19 cellular contexts compared by ENCODE assay signal in the genomic region with DNA sequence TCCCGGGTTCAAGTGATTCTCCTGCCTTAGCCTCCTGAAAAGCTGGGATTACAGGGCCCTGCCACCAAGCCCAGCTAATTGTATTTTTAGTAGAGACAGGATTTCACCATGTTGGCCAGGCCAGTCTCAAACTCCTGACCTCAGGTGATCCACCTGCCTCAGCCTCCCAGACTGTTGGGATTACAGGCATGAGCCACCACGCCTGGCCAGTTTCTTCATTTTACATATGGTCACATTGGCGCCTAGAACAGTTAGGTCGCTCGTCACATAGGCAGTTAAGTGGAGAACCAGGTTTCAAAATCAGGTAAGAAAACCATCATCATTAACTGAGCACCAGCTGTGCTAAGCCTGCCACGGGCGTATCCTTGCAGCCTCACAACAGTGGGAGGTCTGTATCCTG. TPM values are rescaled to one million over a fixed set of nuclear protein-coding genes. Genes with fewer than 3 reads are reported as not detected.
DNase-seq lines count a peak whose midpoint lies in the region; ATAC-seq, FAIRE-seq and TF ChIP-seq lines count a peak whose summit lies in the region.
"Had no signal": no experiment of that assay in that cellular context is flagged by ENCODE, and none has a peak within 500 bp of the region (broad histone marks: within the 10 kb centered on the region; RNA-seq: fewer than 3 reads in every experiment).

No MANE protein-coding gene starts in this region.

- no peak for TF ChIP-seq CTCF in right atrium auricular region (IDR thresholded peaks at IDR 0.05)
- no peak for TF ChIP-seq CTCF in breast epithelium (IDR thresholded peaks at IDR 0.05)
- no peak for TF ChIP-seq CTCF in HepG2 (CRISPR knock-in tag; IDR thresholded peaks at IDR 0.05)
- no peak for TF ChIP-seq CTCF in ascending aorta (IDR thresholded peaks at IDR 0.05)

- WGBS in HepG2 (ENCODE audit: low lambda C conversion rate): 56% methylated on average over 7 of the region's 7 CpGs

- no TSS peak for BruUV-seq in HepG2 (replicated peaks; lab: Mats Ljungman, UMichigan)

- DNase-seq in right atrium auricular region (ENCODE audit: low spot score) (no peak), cardiac septum (ENCODE audit: low spot score) (no peak), breast epithelium (ENCODE audit: low spot score in 2 of 2) (no peak), HepG2 (ENCODE audit: low spot score) (no peak), ascending aorta (ENCODE audit: low spot score in 2 of 2) (no peak)
- DNase-seq: activated CD4-positive, alpha-beta T cell treated with anti-CD3 and anti-CD28 coated beads, Interleukin-2, amount 10 ng/mL, durations not matched to agents 7 days and 5 days; activated naive CD4-positive, alpha-beta T cell; anterior cingulate cortex; CD4-positive, CD25-positive, alpha-beta regulatory T cell; glutamatergic neuron had no signal

- H3K9ac ChIP-seq in muscle layer of colon (ENCODE audit: low read length) (peak overlapping the region; percentile 11), HepG2 (ENCODE audit: insufficient read depth, low read depth, low read length) (no peak overlapping the region)

- H3K9me3 ChIP-seq in right atrium auricular region (no peaks in the 10 kb centered on the region), breast epithelium (no peaks in the 10 kb centered on the region), muscle layer of colon (ENCODE audit: low read length) (no peaks in the 10 kb centered on the region), HepG2 (ENCODE audit: low read length) (no peaks in the 10 kb centered on the region), ascending aorta (no peaks in the 10 kb centered on the region)
- H3K9me3 ChIP-seq: lower lobe of right lung had no signal

- no peak for FAIRE-seq in HepG2 (lab: Jason Lieb, UNC)
- FAIRE-seq: TTC549 had no signal

- no peaks in the 10 kb centered on the region for H4K20me1 ChIP-seq in HepG2 (ENCODE audit: insufficient read depth, low read length)

- in situ Hi-C loops in HepG2 (cut with HindIII; ENCODE audit: extremely low pct_ligation_motif_present, low pct_unique_long_range_greater_than_20kb): no loop called here

- TF ChIP-seq EP300 in HepG2 (IDR thresholded peaks at IDR 0.05; ENCODE audit: low read depth in 2 of 2, low read length in 2 of 2) (no peak), HepG2 (CRISPR knock-in tag; IDR thresholded peaks at IDR 0.05; ENCODE audit: borderline replicate concordance) (no peak)

- H3K36me3 ChIP-seq in right atrium auricular region (peaks cover 5% of the 10 kb centered on the region), breast epithelium (no peaks in the 10 kb centered on the region), muscle layer of colon (ENCODE audit: insufficient read depth, low read length) (no peaks in the 10 kb centered on the region), HepG2 (replicated peaks in 1 of 2; ENCODE audit: control insufficient read depth in 1 of 2, insufficient read depth in 2 of 2, low read length in 2 of 2) (no peaks in the 10 kb centered on the region), ascending aorta (no peaks in the 10 kb centered on the region)
- H3K36me3 ChIP-seq: lower lobe of right lung had no signal

- TF ChIP-seq RAD21 in HepG2 (CRISPR knock-in tag; IDR thresholded peaks at IDR 0.05): no peak

- peaks cover 0 to 12% of the 10 kb centered on the region in 2 donors for H3K4me1 ChIP-seq in right atrium auricular region
- H3K4me1 ChIP-seq in breast epithelium: peaks cover 0 to 5% of the 10 kb centered on the region in 2 donors
- peaks cover 41% of the 10 kb centered on the region for H3K4me1 ChIP-seq in muscle layer of colon (ENCODE audit: insufficient read depth, low read length)
- peaks cover 55% of the 10 kb centered on the region for H3K4me1 ChIP-seq in HepG2 (ENCODE audit: insufficient read depth, low read length)
- H3K4me1 ChIP-seq in ascending aorta: no peaks in the 10 kb centered on the region

- H3K27ac ChIP-seq in right atrium auricular region: peak overlapping the region; percentile 28 to 52
- peak overlapping the region; percentile 58 to 69 for H3K27ac ChIP-seq in breast epithelium
- peak overlapping the region; percentile 83 for H3K27ac ChIP-seq in muscle layer of colon (ENCODE audit: low read depth, low read length)
- no peak overlapping the region for H3K27ac ChIP-seq in HepG2 (ENCODE audit: extremely low read length, insufficient read depth, low read length)
- H3K27ac ChIP-seq in ascending aorta: no peak overlapping the region
- H3K27ac ChIP-seq: lower lobe of right lung, SK-N-MC had no signal

- H3K4me2 ChIP-seq in HepG2 (ENCODE audit: low read depth, low read length): no peak overlapping the region

- H3K79me2 ChIP-seq in HepG2 (ENCODE audit: insufficient read depth, low read length): no peaks in the 10 kb centered on the region

- H2AFZ ChIP-seq in HepG2 (ENCODE audit: low read length): no peak overlapping the region

- CTCF ChIA-PET in HepG2 (lab: Yijun Ruan, JAX; ENCODE audit: low intra/inter-chr PET ratio, low total read pairs): no interaction called here

- ATAC-seq in HG02571 (IDR thresholded peaks at IDR 0.05; ENCODE audit: unreplicated experiment) (no peak), GM18505 (IDR thresholded peaks at IDR 0.05; ENCODE audit: unreplicated experiment) (no peak), HepG2 (no peak)
- ATAC-seq: lower lobe of right lung; natural killer cell treated with Interleukin-12 subunit alpha and Interleukin-12 subunit beta and Interleukin-15 and Interleukin-18, amount 100 ng/mL, for 72 hours had no signal

- intact Hi-C loops in cardiac septum (cut with DNase I): no loop called here
- intact Hi-C loops in breast epithelium (cut with DNase I; ENCODE audit: low total_unique reads): no loop called here
- intact Hi-C loops in HepG2 (cut with micrococcal nuclease; ENCODE audit: unreplicated experiment): loop anchor here (2.0 kb wide), 1 partner anchor 16 kb away; no protein-coding TSS in a partner anchor
- intact Hi-C loops in ascending aorta (cut with DNase I): loop anchor here (10.0 kb wide), 1 partner anchor 308 kb away; a partner anchor contains a TSS

- H3K27me3 ChIP-seq in right atrium auricular region: no peaks in the 10 kb centered on the region
- no peaks in the 10 kb centered on the region for H3K27me3 ChIP-seq in breast epithelium
- no peaks in the 10 kb centered on the region for H3K27me3 ChIP-seq in muscle layer of colon (ENCODE audit: control insufficient read depth in 1 of 2, insufficient read depth in 2 of 2, low read length in 2 of 2)
- no peaks in the 10 kb centered on the region for H3K27me3 ChIP-seq in HepG2 (ENCODE audit: control insufficient read depth in 1 of 2, insufficient read depth in 2 of 2, low read length in 2 of 2)
- H3K27me3 ChIP-seq in ascending aorta: no peaks in the 10 kb centered on the region

- H3K4me3 ChIP-seq in right atrium auricular region: no peak overlapping the region
- no peak overlapping the region for H3K4me3 ChIP-seq in breast epithelium
- no peak overlapping the region for H3K4me3 ChIP-seq in muscle layer of colon (ENCODE audit: low read depth in 1 of 2, low read length in 2 of 2)
- no peak overlapping the region for H3K4me3 ChIP-seq in HepG2 (replicated peaks in 1 of 3; ENCODE audit: insufficient read depth in 1 of 3, low read depth in 2 of 3, low read length in 3 of 3)
- H3K4me3 ChIP-seq in ascending aorta: no peak overlapping the region
- H3K4me3 ChIP-seq: lower lobe of right lung, SK-N-MC had no signal

- POLR2A ChIA-PET in HepG2 (lab: Yijun Ruan, JAX): no interaction called here

- TF ChIP-seq POLR2A in breast epithelium (IDR thresholded peaks at IDR 0.05) (no peak), GM18505 (IDR thresholded peaks at IDR 0.05; ENCODE audit: borderline replicate concordance, extremely low read depth, insufficient read depth, insufficient read length) (no peak), HepG2 (IDR thresholded peaks at IDR 0.05; ENCODE audit: insufficient read depth in 1 of 2, low read depth in 2 of 2, low read length in 2 of 2) (no peak)

RNA-seq across cellular contexts. Expression of a gene that starts 36.1 kb away (rescaled TPM):
- total RNA-seq in right atrium auricular region: 10 to 100 TPM; 41.2 to 53.2 TPM
- 46.4 TPM for total RNA-seq in cardiac septum
- total RNA-seq in breast epithelium: 10 to 100 TPM; 11.4 to 25.2 (median 11.4) TPM
- 0.02 TPM in 1 of 2 replicates, not detected in the other for total RNA-seq in HepG2 (2016; rRNA removed; fragmentation: Illumina TruSeq; extraction: Trizol)
- total RNA-seq in HepG2 (2016; cell fraction: cytosol; rRNA removed; fragmentation: Illumina TruSeq; extraction: Trizol; ENCODE audit: low read depth): under 0.01 and 0.09 TPM in 2 replicates
- total RNA-seq in HepG2 (2016; cell fraction: insoluble cytoplasmic fraction; rRNA removed; fragmentation: Illumina TruSeq; extraction: Trizol): 0.02 TPM in 1 of 2 replicates, not detected in the other
- total RNA-seq in HepG2 (2016; cell fraction: membrane; rRNA removed; fragmentation: Illumina TruSeq; extraction: Trizol): 0.03 TPM in 2 replicates
- total RNA-seq in HepG2 (2016; cell fraction: nucleus; rRNA removed; fragmentation: Illumina TruSeq; extraction: Trizol): 0.06 and 0.09 TPM in 2 replicates
- polyA plus RNA-seq in HepG2 (2011; rRNA removed): 0.01 and 0.04 TPM in 2 replicates
- 0.03 and 0.04 TPM in 2 replicates for polyA plus RNA-seq in HepG2 (2011; cell fraction: cytosol; rRNA removed)
- polyA plus RNA-seq in HepG2 (2011; cell fraction: nucleus; rRNA removed): 0.02 and 0.05 TPM in 2 replicates
- polyA plus RNA-seq in HepG2 (2012): 0.01 TPM in 1 of 2 replicates, not detected in the other
- not detected in 2 replicates for polyA plus RNA-seq in HepG2 (2016; cell fraction: cytosol; fragmentation: Illumina TruSeq; extraction: Trizol; ENCODE audit: low read depth)
- polyA plus RNA-seq in HepG2 (2016; cell fraction: insoluble cytoplasmic fraction; fragmentation: Illumina TruSeq; extraction: Trizol; ENCODE audit: low read depth): 0.03 TPM in 1 of 2 replicates, not detected in the other
- not detected in 2 replicates for polyA plus RNA-seq in HepG2 (2016; cell fraction: membrane; fragmentation: Illumina TruSeq; extraction: Trizol; ENCODE audit: low read depth)
- polyA plus RNA-seq in HepG2 (2016; cell fraction: nucleus; fragmentation: Illumina TruSeq; extraction: Trizol; ENCODE audit: insufficient read depth, low read depth): 0.07 TPM in 1 of 2 replicates, not detected in the other
- polyA minus RNA-seq in HepG2 (2011; rRNA and poly(A)+ RNA removed; ENCODE audit: low replicate concordance): 0.08 and 2.8 TPM in 2 replicates
- polyA minus RNA-seq in HepG2 (2011; cell fraction: cytosol; rRNA and poly(A)+ RNA removed): 0.09 and 0.30 TPM in 2 replicates
- polyA minus RNA-seq in HepG2 (2011; cell fraction: nucleus; rRNA and poly(A)+ RNA removed): 0.12 and 0.26 TPM in 2 replicates
- total RNA-seq in ascending aorta: 129 TPM
- total RNA-seq: activated CD4-positive, alpha-beta T cell treated with anti-CD3 and anti-CD28 coated beads, Interleukin-2, amount 10 ng/mL, durations not matched to agents 7 days and 5 days; CD4-positive, CD25-positive, alpha-beta regulatory T cell; natural killer cell treated with Interleukin-12 subunit alpha and Interleukin-12 subunit beta and Interleukin-15 and Interleukin-18, amount 100 ng/mL, for 72 hours had no signal
- polyA plus RNA-seq: CD4-positive, CD25-positive, alpha-beta regulatory T cell had no signal

RNA-seq across cellular contexts. Expression of a gene that starts 40.2 kb away (rescaled TPM):
- total RNA-seq in right atrium auricular region: not detected
- total RNA-seq in cardiac septum: not detected
- under 1 TPM in 1 of 3 donors, not detected in 2; 0.33 TPM for total RNA-seq in breast epithelium
- not detected in 2 replicates for total RNA-seq in HepG2 (2016; rRNA removed; fragmentation: Illumina TruSeq; extraction: Trizol)
- total RNA-seq in HepG2 (2016; cell fraction: cytosol; rRNA removed; fragmentation: Illumina TruSeq; extraction: Trizol; ENCODE audit: low read depth): not detected in 2 replicates
- not detected in 2 replicates for total RNA-seq in HepG2 (2016; cell fraction: insoluble cytoplasmic fraction; rRNA removed; fragmentation: Illumina TruSeq; extraction: Trizol)
- total RNA-seq in HepG2 (2016; cell fraction: membrane; rRNA removed; fragmentation: Illumina TruSeq; extraction: Trizol): not detected in 2 replicates
- not detected in 2 replicates for total RNA-seq in HepG2 (2016; cell fraction: nucleus; rRNA removed; fragmentation: Illumina TruSeq; extraction: Trizol)
- not detected in 2 replicates for polyA plus RNA-seq in HepG2 (2011; rRNA removed)
- polyA plus RNA-seq in HepG2 (2011; cell fraction: cytosol; rRNA removed): not detected in 2 replicates
- not detected in 2 replicates for polyA plus RNA-seq in HepG2 (2011; cell fraction: nucleus; rRNA removed)
- 0.11 TPM in 1 of 2 replicates, not detected in the other for polyA plus RNA-seq in HepG2 (2012)
- polyA plus RNA-seq in HepG2 (2016; cell fraction: cytosol; fragmentation: Illumina TruSeq; extraction: Trizol; ENCODE audit: low read depth): not detected in 2 replicates
- polyA plus RNA-seq in HepG2 (2016; cell fraction: insoluble cytoplasmic fraction; fragmentation: Illumina TruSeq; extraction: Trizol; ENCODE audit: low read depth): not detected in 2 replicates
- polyA plus RNA-seq in HepG2 (2016; cell fraction: membrane; fragmentation: Illumina TruSeq; extraction: Trizol; ENCODE audit: low read depth): not detected in 2 replicates
- not detected in 2 replicates for polyA plus RNA-seq in HepG2 (2016; cell fraction: nucleus; fragmentation: Illumina TruSeq; extraction: Trizol; ENCODE audit: insufficient read depth, low read depth)
- not detected in 2 replicates for polyA minus RNA-seq in HepG2 (2011; rRNA and poly(A)+ RNA removed; ENCODE audit: low replicate concordance)
- not detected in 2 replicates for polyA minus RNA-seq in HepG2 (2011; cell fraction: cytosol; rRNA and poly(A)+ RNA removed)
- not detected in 2 replicates for polyA minus RNA-seq in HepG2 (2011; cell fraction: nucleus; rRNA and poly(A)+ RNA removed)
- not detected for total RNA-seq in ascending aorta
- total RNA-seq: activated CD4-positive, alpha-beta T cell treated with anti-CD3 and anti-CD28 coated beads, Interleukin-2, amount 10 ng/mL, durations not matched to agents 7 days and 5 days; CD4-positive, CD25-positive, alpha-beta regulatory T cell; epithelial cell of proximal tubule; natural killer cell treated with Interleukin-12 subunit alpha and Interleukin-12 subunit beta and Interleukin-15 and Interleukin-18, amount 100 ng/mL, for 72 hours; ureter had no signal
- polyA plus RNA-seq: CD4-positive, CD25-positive, alpha-beta regulatory T cell had no signal

RNA-seq across cellular contexts. Expression of a gene that starts 41.9 kb away (rescaled TPM):
- total RNA-seq in right atrium auricular region (1 to 10 TPM; 1.9 to 2.6 TPM), cardiac septum (2.2 TPM), breast epithelium (1 to 10 TPM; 1.3 to 5.3 (median 3.9) TPM), HepG2 (2016; rRNA removed; fragmentation: Illumina TruSeq; extraction: Trizol) (31.5 and 50.9 TPM in 2 replicates), ascending aorta (0.53 TPM)
- total RNA-seq in HepG2 (2016; cell fraction: cytosol; rRNA removed; fragmentation: Illumina TruSeq; extraction: Trizol; ENCODE audit: low read depth): 10.7 and 12.1 TPM in 2 replicates
- total RNA-seq in HepG2 (2016; cell fraction: insoluble cytoplasmic fraction; rRNA removed; fragmentation: Illumina TruSeq; extraction: Trizol): 28.3 and 52.2 TPM in 2 replicates
- 36.7 and 36.8 TPM in 2 replicates for total RNA-seq in HepG2 (2016; cell fraction: membrane; rRNA removed; fragmentation: Illumina TruSeq; extraction: Trizol)
- total RNA-seq in HepG2 (2016; cell fraction: nucleus; rRNA removed; fragmentation: Illumina TruSeq; extraction: Trizol): 24.3 and 28.3 TPM in 2 replicates
- polyA plus RNA-seq in HepG2 (2011; rRNA removed): 19.7 and 28.1 TPM in 2 replicates
- polyA plus RNA-seq in HepG2 (2011; cell fraction: cytosol; rRNA removed): 15.0 and 17.4 TPM in 2 replicates
- polyA plus RNA-seq in HepG2 (2011; cell fraction: nucleus; rRNA removed): 18.1 and 19.3 TPM in 2 replicates
- polyA plus RNA-seq in HepG2 (2012): 12.1 and 12.8 TPM in 2 replicates
- 4.2 and 4.9 TPM in 2 replicates for polyA plus RNA-seq in HepG2 (2016; cell fraction: cytosol; fragmentation: Illumina TruSeq; extraction: Trizol; ENCODE audit: low read depth)
- 20.4 and 24.5 TPM in 2 replicates for polyA plus RNA-seq in HepG2 (2016; cell fraction: insoluble cytoplasmic fraction; fragmentation: Illumina TruSeq; extraction: Trizol; ENCODE audit: low read depth)
- 8.8 and 10.3 TPM in 2 replicates for polyA plus RNA-seq in HepG2 (2016; cell fraction: membrane; fragmentation: Illumina TruSeq; extraction: Trizol; ENCODE audit: low read depth)
- 21.9 and 25.3 TPM in 2 replicates for polyA plus RNA-seq in HepG2 (2016; cell fraction: nucleus; fragmentation: Illumina TruSeq; extraction: Trizol; ENCODE audit: insufficient read depth, low read depth)
- polyA minus RNA-seq in HepG2 (2011; rRNA and poly(A)+ RNA removed; ENCODE audit: low replicate concordance): 13.7 and 123 TPM in 2 replicates
- polyA minus RNA-seq in HepG2 (2011; cell fraction: cytosol; rRNA and poly(A)+ RNA removed): 35.0 and 40.7 TPM in 2 replicates
- 26.1 and 27.2 TPM in 2 replicates for polyA minus RNA-seq in HepG2 (2011; cell fraction: nucleus; rRNA and poly(A)+ RNA removed)
- polyA plus RNA-seq: CD4-positive, CD25-positive, alpha-beta regulatory T cell had no signal

RNA-seq across cellular contexts. Expression of a gene that starts 48.7 kb away (rescaled TPM):
- total RNA-seq in right atrium auricular region (1,000 to 10,000 TPM in 1 of 2 donors, 100 to 1,000 TPM in 1; 846 to 1,378 TPM), cardiac septum (610 TPM), breast epithelium (1,000 to 10,000 TPM; 2,475 to 3,579 (median 2,566) TPM), HepG2 (2016; rRNA removed; fragmentation: Illumina TruSeq; extraction: Trizol) (2,153 and 2,627 TPM in 2 replicates), ascending aorta (2,123 TPM)
- total RNA-seq in HepG2 (2016; cell fraction: cytosol; rRNA removed; fragmentation: Illumina TruSeq; extraction: Trizol; ENCODE audit: low read depth): 3,385 and 3,407 TPM in 2 replicates
- total RNA-seq in HepG2 (2016; cell fraction: insoluble cytoplasmic fraction; rRNA removed; fragmentation: Illumina TruSeq; extraction: Trizol): 2,139 and 2,989 TPM in 2 replicates
- 3,807 and 4,143 TPM in 2 replicates for total RNA-seq in HepG2 (2016; cell fraction: membrane; rRNA removed; fragmentation: Illumina TruSeq; extraction: Trizol)
- 683 and 708 TPM in 2 replicates for total RNA-seq in HepG2 (2016; cell fraction: nucleus; rRNA removed; fragmentation: Illumina TruSeq; extraction: Trizol)
- 2,935 and 3,116 TPM in 2 replicates for polyA plus RNA-seq in HepG2 (2011; rRNA removed)
- polyA plus RNA-seq in HepG2 (2011; cell fraction: cytosol; rRNA removed): 2,953 and 3,054 TPM in 2 replicates
- 616 and 803 TPM in 2 replicates for polyA plus RNA-seq in HepG2 (2011; cell fraction: nucleus; rRNA removed)
- 2,083 and 2,112 TPM in 2 replicates for polyA plus RNA-seq in HepG2 (2012)
- polyA plus RNA-seq in HepG2 (2016; cell fraction: cytosol; fragmentation: Illumina TruSeq; extraction: Trizol; ENCODE audit: low read depth): 3,684 and 3,704 TPM in 2 replicates
- 2,597 and 2,813 TPM in 2 replicates for polyA plus RNA-seq in HepG2 (2016; cell fraction: insoluble cytoplasmic fraction; fragmentation: Illumina TruSeq; extraction: Trizol; ENCODE audit: low read depth)
- polyA plus RNA-seq in HepG2 (2016; cell fraction: membrane; fragmentation: Illumina TruSeq; extraction: Trizol; ENCODE audit: low read depth): 3,334 and 3,770 TPM in 2 replicates
- 1,227 and 1,286 TPM in 2 replicates for polyA plus RNA-seq in HepG2 (2016; cell fraction: nucleus; fragmentation: Illumina TruSeq; extraction: Trizol; ENCODE audit: insufficient read depth, low read depth)
- 387 and 1,363 TPM in 2 replicates for polyA minus RNA-seq in HepG2 (2011; rRNA and poly(A)+ RNA removed; ENCODE audit: low replicate concordance)
- polyA minus RNA-seq in HepG2 (2011; cell fraction: cytosol; rRNA and poly(A)+ RNA removed): 205 and 223 TPM in 2 replicates
- 118 and 163 TPM in 2 replicates for polyA minus RNA-seq in HepG2 (2011; cell fraction: nucleus; rRNA and poly(A)+ RNA removed)

RNA-seq across cellular contexts. Expression of a gene that starts 48.9 kb away (rescaled TPM):
- total RNA-seq in right atrium auricular region (10 to 100 TPM; 21.7 to 23.5 TPM), cardiac septum (53.8 TPM), breast epithelium (10 to 100 TPM; 12.5 to 25.6 (median 22.0) TPM), HepG2 (2016; rRNA removed; fragmentation: Illumina TruSeq; extraction: Trizol) (33.8 and 35.4 TPM in 2 replicates), ascending aorta (12.0 TPM)
- 21.4 and 25.6 TPM in 2 replicates for total RNA-seq in HepG2 (2016; cell fraction: cytosol; rRNA removed; fragmentation: Illumina TruSeq; extraction: Trizol; ENCODE audit: low read depth)
- total RNA-seq in HepG2 (2016; cell fraction: insoluble cytoplasmic fraction; rRNA removed; fragmentation: Illumina TruSeq; extraction: Trizol): 32.9 and 34.8 TPM in 2 replicates
- 37.4 and 43.6 TPM in 2 replicates for total RNA-seq in HepG2 (2016; cell fraction: membrane; rRNA removed; fragmentation: Illumina TruSeq; extraction: Trizol)
- total RNA-seq in HepG2 (2016; cell fraction: nucleus; rRNA removed; fragmentation: Illumina TruSeq; extraction: Trizol): 17.1 and 19.2 TPM in 2 replicates
- polyA plus RNA-seq in HepG2 (2011; rRNA removed): 23.6 and 29.9 TPM in 2 replicates
- polyA plus RNA-seq in HepG2 (2011; cell fraction: cytosol; rRNA removed): 24.8 and 25.8 TPM in 2 replicates
- 14.2 and 16.9 TPM in 2 replicates for polyA plus RNA-seq in HepG2 (2011; cell fraction: nucleus; rRNA removed)
- 23.8 and 28.3 TPM in 2 replicates for polyA plus RNA-seq in HepG2 (2012)
- 38.1 and 45.8 TPM in 2 replicates for polyA plus RNA-seq in HepG2 (2016; cell fraction: cytosol; fragmentation: Illumina TruSeq; extraction: Trizol; ENCODE audit: low read depth)
- polyA plus RNA-seq in HepG2 (2016; cell fraction: insoluble cytoplasmic fraction; fragmentation: Illumina TruSeq; extraction: Trizol; ENCODE audit: low read depth): 52.1 and 52.2 TPM in 2 replicates
- 48.0 and 55.5 TPM in 2 replicates for polyA plus RNA-seq in HepG2 (2016; cell fraction: membrane; fragmentation: Illumina TruSeq; extraction: Trizol; ENCODE audit: low read depth)
- polyA plus RNA-seq in HepG2 (2016; cell fraction: nucleus; fragmentation: Illumina TruSeq; extraction: Trizol; ENCODE audit: insufficient read depth, low read depth): 58.5 and 61.4 TPM in 2 replicates
- 9.0 and 35.1 TPM in 2 replicates for polyA minus RNA-seq in HepG2 (2011; rRNA and poly(A)+ RNA removed; ENCODE audit: low replicate concordance)
- 8.1 and 9.9 TPM in 2 replicates for polyA minus RNA-seq in HepG2 (2011; cell fraction: cytosol; rRNA and poly(A)+ RNA removed)
- polyA minus RNA-seq in HepG2 (2011; cell fraction: nucleus; rRNA and poly(A)+ RNA removed): 10.1 and 10.8 TPM in 2 replicates

Comparison
In these comparisons a context has a peak if more than half of its experiments do, and no peak if none do; other contexts are left out.
1. H3K27ac ChIP-seq: peak in right atrium auricular region (2 of 2), breast epithelium (2 of 2) and muscle layer of colon (single experiment); none in HepG2 (single experiment) and ascending aorta (0 of 2).
2. RNA of a gene that starts 36.1 kb away (total RNA-seq): 129 TPM in ascending aorta (single experiment), 41.2 to 53.2 TPM in right atrium auricular region, 46.4 TPM in cardiac septum (single experiment) and 11.4 to 25.2 TPM in breast epithelium; under 0.01 to 0.09 TPM in HepG2; every median in the first group is over 10 times any median in the second.
3. intact Hi-C loops: an anchor here in HepG2 (2.0 kb wide) and ascending aorta (10.0 kb wide); none called in cardiac septum and breast epithelium.